In the genomic region with DNA sequence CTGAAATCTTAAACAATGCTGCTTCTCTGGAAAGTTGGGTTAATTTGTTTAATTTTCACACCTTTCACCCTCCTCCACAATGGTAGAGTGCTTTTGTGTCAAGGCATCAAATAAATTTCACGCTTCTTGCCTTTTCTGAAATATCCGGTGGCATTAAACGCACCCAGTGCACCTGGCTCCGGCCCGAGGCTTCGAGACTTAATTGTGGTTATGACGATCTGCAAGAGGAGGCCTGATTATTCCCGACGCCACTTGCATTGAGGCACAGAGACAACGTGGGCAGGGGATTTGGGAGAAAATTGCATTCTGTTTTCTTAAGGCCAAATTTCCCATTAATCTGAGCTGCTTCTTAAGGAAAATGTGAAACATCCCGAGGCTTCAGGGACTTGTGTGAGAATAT, we compare ENCODE assay signal across 25 cellular contexts.
"Had no signal": no experiment of that assay in that cellular context is flagged by ENCODE, and none has a peak within 500 bp of the region (broad histone marks: within the 10 kb centered on the region; RNA-seq: fewer than 3 reads in every experiment).

No MANE protein-coding gene starts in this region.

- H3K4me1 Mint-ChIP-seq: immature natural killer cell; mesothelial cell of epicardium; nephron progenitor cell; stimulated activated memory B cell treated with anti-CD40 and anti-IgM and Interleukin-4, amounts not matched to agents 10 μg/mL and 1 μg/mL and 100 μg/mL, for 72 hours; stimulated activated naive CD8-positive, alpha-beta T cell treated with anti-CD3 and anti-CD28 coated beads, Interleukin-15, amount 100 ng/mL, for 72 hours had no signal

- DNase-seq: immature natural killer cell; left colon; left ventricle myocardium inferior; mesendoderm; naive B cell; natural killer cell; nephron progenitor cell; ovary; right lobe of liver; stimulated activated CD4-positive, alpha-beta T cell treated with anti-CD3 and anti-CD28 coated beads, Interleukin-1b, Interleukin-23, amount 100 ng/mL, for 48 hours; stimulated activated CD4-positive, alpha-beta T cell treated with anti-CD3 and anti-CD28 coated beads, Interleukin-2, amount 100 ng/mL, for 48 hours; stimulated activated CD4-positive, alpha-beta T cell treated with anti-CD3 and anti-CD28 coated beads, Interleukin-4, amount 100 ng/mL, for 4 hours; stimulated activated CD8-positive, alpha-beta memory T cell treated with anti-CD3 and anti-CD28 coated beads, Interleukin-4, amount 100 ng/mL, for 48 hours; stimulated activated naive CD4-positive, alpha-beta T cell treated with Interleukin-2 at 50 U/mL for 16 hours; stimulated activated naive CD8-positive, alpha-beta T cell treated with anti-CD3 and anti-CD28 coated beads, Interleukin-15, amount 100 ng/mL, for 72 hours; substantia nigra; uterus had no signal

- H3K36me3 Mint-ChIP-seq: mesothelial cell of epicardium; stimulated activated memory B cell treated with anti-CD40 and anti-IgM and Interleukin-4, amounts not matched to agents 10 μg/mL and 1 μg/mL and 100 μg/mL, for 72 hours had no signal

- H3K27ac Mint-ChIP-seq: immature natural killer cell; mesothelial cell of epicardium; naive B cell; natural killer cell; nephron progenitor cell; progenitor cell of endocrine pancreas; stimulated activated memory B cell treated with anti-CD40 and anti-IgM and Interleukin-4, amounts not matched to agents 10 μg/mL and 1 μg/mL and 100 μg/mL, for 72 hours; stimulated activated naive CD8-positive, alpha-beta T cell treated with anti-CD3 and anti-CD28 coated beads, Interleukin-15, amount 100 ng/mL, for 72 hours; type B pancreatic cell had no signal

- H3K4me1 ChIP-seq: left ventricle myocardium inferior, right atrium auricular region, right lobe of liver, tibial nerve, uterus had no signal

- H3K27me3 ChIP-seq: ovary, right atrium auricular region, right lobe of liver, tibial nerve, uterus had no signal

- H3K4me3 Mint-ChIP-seq: immature natural killer cell; mesothelial cell of epicardium; natural killer cell; nephron progenitor cell; stimulated activated memory B cell treated with anti-CD40 and anti-IgM and Interleukin-4, amounts not matched to agents 10 μg/mL and 1 μg/mL and 100 μg/mL, for 72 hours; stimulated activated naive CD8-positive, alpha-beta T cell treated with anti-CD3 and anti-CD28 coated beads, Interleukin-15, amount 100 ng/mL, for 72 hours; type B pancreatic cell had no signal

- H3K27ac ChIP-seq: left ventricle myocardium inferior, ovary, right atrium auricular region, right lobe of liver, tibial nerve, uterus had no signal

- H3K36me3 ChIP-seq: left ventricle myocardium inferior, ovary, right atrium auricular region, right lobe of liver, tibial nerve, uterus had no signal

- H3K4me2 ChIP-seq: smooth muscle cell had no signal

- H3K27me3 Mint-ChIP-seq: naive B cell; progenitor cell of endocrine pancreas; stimulated activated memory B cell treated with anti-CD40 and anti-IgM and Interleukin-4, amounts not matched to agents 10 μg/mL and 1 μg/mL and 100 μg/mL, for 72 hours; stimulated activated naive CD8-positive, alpha-beta T cell treated with anti-CD3 and anti-CD28 coated beads, Interleukin-15, amount 100 ng/mL, for 72 hours had no signal

- H3K4me3 ChIP-seq: left ventricle myocardium inferior, lung, ovary, right atrium auricular region, right lobe of liver, smooth muscle cell, tibial nerve, uterus had no signal

- H3K9me3 ChIP-seq: ovary, right atrium auricular region, right lobe of liver, uterus had no signal
